Comparison of ENCODE assay signal across 20 cellular contexts in the genomic region with DNA sequence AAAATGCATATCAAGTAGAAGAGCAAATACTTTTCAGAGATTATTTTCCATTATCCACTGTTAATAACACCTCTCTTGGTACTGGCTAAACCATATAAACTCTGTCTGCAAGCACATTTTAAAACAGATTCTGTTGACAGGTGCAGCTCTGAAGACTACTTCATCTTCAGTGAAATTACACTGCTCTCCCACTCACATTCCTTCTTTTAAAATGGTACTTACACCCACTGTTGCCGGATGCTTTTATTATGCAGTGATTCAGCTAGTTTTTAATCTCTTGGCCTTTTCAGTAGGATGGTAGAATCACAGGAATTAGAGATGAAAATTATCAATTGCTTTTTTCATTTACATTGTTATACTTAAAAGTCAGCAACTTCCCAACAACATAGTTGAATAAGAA.
"Had no signal": no experiment of that assay in that cellular context is flagged by ENCODE, and none has a peak within 500 bp of the region (broad histone marks: within the 10 kb centered on the region; RNA-seq: fewer than 3 reads in every experiment).

No MANE protein-coding gene starts in this region.

- H3K27me3 Mint-ChIP-seq: progenitor cell of endocrine pancreas had no signal

- DNase-seq: dorsolateral prefrontal cortex; effector CD4-positive, alpha-beta T cell; immature natural killer cell; left ventricle myocardium superior; lower lobe of right lung; natural killer cell; stimulated activated CD4-positive, alpha-beta T cell treated with anti-CD3 and anti-CD28 coated beads, Interleukin-2, amount 100 ng/mL, for 24 hours; stimulated activated CD4-positive, alpha-beta T cell treated with anti-CD3 and anti-CD28 coated beads, Interleukin-4, amount 100 ng/mL, for 24 hours; stimulated activated naive CD4-positive, alpha-beta T cell treated with Interleukin-2 at 50 U/mL for 16 hours; substantia nigra; upper lobe of left lung had no signal

- H3K27ac Mint-ChIP-seq: immature natural killer cell; natural killer cell; stimulated activated effector memory CD8-positive, alpha-beta T cell treated with anti-CD3 and anti-CD28 coated beads, Interleukin-12 subunit alpha, Interleukin-12 subunit beta, amount 100 ng/mL, for 72 hours had no signal

- H3K27me3 ChIP-seq: dorsolateral prefrontal cortex, neutrophil, right atrium auricular region, tibial nerve, upper lobe of left lung had no signal

- H3K9me3 ChIP-seq: lower lobe of right lung, neutrophil, right atrium auricular region, thoracic aorta, tibial nerve, upper lobe of left lung had no signal

- H3K9me3 Mint-ChIP-seq: neural crest cell had no signal

- H3K36me3 Mint-ChIP-seq: immature natural killer cell; natural killer cell; stimulated activated effector memory CD8-positive, alpha-beta T cell treated with anti-CD3 and anti-CD28 coated beads, Interleukin-12 subunit alpha, Interleukin-12 subunit beta, amount 100 ng/mL, for 72 hours had no signal

- H3K4me3 ChIP-seq: dorsolateral prefrontal cortex, lower lobe of right lung, right atrium auricular region, thoracic aorta, tibial nerve, upper lobe of left lung had no signal

- H3K36me3 ChIP-seq: lower lobe of right lung, neutrophil, right atrium auricular region, thoracic aorta, tibial nerve, upper lobe of left lung had no signal

- H3K27ac ChIP-seq: lower lobe of right lung, neutrophil, parathyroid adenoma, right atrium auricular region, thoracic aorta, tibial nerve, upper lobe of left lung had no signal

- H3K4me1 ChIP-seq: lower lobe of right lung, parathyroid adenoma, right atrium auricular region, tibial nerve, upper lobe of left lung had no signal

- H3K4me3 Mint-ChIP-seq: immature natural killer cell; natural killer cell; neural crest cell; stimulated activated effector memory CD8-positive, alpha-beta T cell treated with anti-CD3 and anti-CD28 coated beads, Interleukin-12 subunit alpha, Interleukin-12 subunit beta, amount 100 ng/mL, for 72 hours had no signal

- H3K4me1 Mint-ChIP-seq: immature natural killer cell; natural killer cell; neural crest cell; stimulated activated effector memory CD8-positive, alpha-beta T cell treated with anti-CD3 and anti-CD28 coated beads, Interleukin-12 subunit alpha, Interleukin-12 subunit beta, amount 100 ng/mL, for 72 hours had no signal

- ATAC-seq: left ventricle myocardium superior; lower lobe of right lung; natural killer cell; sciatic nerve; stimulated activated effector memory CD8-positive, alpha-beta T cell treated with anti-CD3 and anti-CD28 coated beads, Interleukin-12 subunit alpha, Interleukin-12 subunit beta, amount 100 ng/mL, for 72 hours had no signal
